1 cellular context compared by ENCODE assay signal in the genomic region with DNA sequence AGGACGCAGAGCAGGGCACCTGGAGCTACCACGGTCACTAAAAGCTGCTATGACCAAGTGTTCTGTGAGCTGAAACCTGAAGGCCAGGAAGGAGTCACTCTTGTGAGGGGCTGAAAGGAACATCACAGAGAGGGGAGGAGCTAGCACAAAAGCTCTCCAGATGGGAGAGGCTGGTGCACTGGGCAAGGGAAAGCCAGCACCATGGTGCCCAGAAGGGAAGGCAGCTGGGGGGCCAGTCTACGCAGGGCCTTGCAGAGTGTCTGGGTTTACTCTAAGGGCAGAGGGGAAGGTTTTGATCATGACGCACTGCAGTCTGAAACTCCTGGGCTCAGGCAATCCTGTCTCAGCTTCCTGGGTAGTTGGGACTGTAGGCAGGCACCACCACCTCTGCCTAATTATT.
TF ChIP-seq lines count a peak whose summit lies in the region.

No MANE protein-coding gene starts in this region.

TF ChIP-seq in SK-N-SH treated with all-trans-retinoic acid at 6 μM for 48 hours, 23 proteins besides CTCF, POLR2A, EP300 and RAD21 (continued from another document):
- TF ChIP-seq, protein P1, sequence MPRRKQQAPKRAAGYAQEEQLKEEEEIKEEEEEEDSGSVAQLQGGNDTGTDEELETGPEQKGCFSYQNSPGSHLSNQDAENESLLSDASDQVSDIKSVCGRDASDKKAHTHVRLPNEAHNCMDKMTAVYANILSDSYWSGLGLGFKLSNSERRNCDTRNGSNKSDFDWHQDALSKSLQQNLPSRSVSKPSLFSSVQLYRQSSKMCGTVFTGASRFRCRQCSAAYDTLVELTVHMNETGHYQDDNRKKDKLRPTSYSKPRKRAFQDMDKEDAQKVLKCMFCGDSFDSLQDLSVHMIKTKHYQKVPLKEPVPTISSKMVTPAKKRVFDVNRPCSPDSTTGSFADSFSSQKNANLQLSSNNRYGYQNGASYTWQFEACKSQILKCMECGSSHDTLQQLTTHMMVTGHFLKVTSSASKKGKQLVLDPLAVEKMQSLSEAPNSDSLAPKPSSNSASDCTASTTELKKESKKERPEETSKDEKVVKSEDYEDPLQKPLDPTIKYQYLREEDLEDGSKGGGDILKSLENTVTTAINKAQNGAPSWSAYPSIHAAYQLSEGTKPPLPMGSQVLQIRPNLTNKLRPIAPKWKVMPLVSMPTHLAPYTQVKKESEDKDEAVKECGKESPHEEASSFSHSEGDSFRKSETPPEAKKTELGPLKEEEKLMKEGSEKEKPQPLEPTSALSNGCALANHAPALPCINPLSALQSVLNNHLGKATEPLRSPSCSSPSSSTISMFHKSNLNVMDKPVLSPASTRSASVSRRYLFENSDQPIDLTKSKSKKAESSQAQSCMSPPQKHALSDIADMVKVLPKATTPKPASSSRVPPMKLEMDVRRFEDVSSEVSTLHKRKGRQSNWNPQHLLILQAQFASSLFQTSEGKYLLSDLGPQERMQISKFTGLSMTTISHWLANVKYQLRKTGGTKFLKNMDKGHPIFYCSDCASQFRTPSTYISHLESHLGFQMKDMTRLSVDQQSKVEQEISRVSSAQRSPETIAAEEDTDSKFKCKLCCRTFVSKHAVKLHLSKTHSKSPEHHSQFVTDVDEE (CRISPR knock-in tag; IDR thresholded peaks at IDR 0.05): no peak
- no peak for TF ChIP-seq SNAI2 (CRISPR knock-in tag; IDR thresholded peaks at IDR 0.05)
- no peak for TF ChIP-seq ISL1 (CRISPR knock-in tag; IDR thresholded peaks at IDR 0.05)
- no peak for TF ChIP-seq ARNTL (CRISPR knock-in tag; IDR thresholded peaks at IDR 0.05; ENCODE audit: borderline replicate concordance, low read depth)
- TF ChIP-seq OSR1 (CRISPR knock-in tag; IDR thresholded peaks at IDR 0.05): no peak
- TF ChIP-seq CSRNP3 (CRISPR knock-in tag; IDR thresholded peaks at IDR 0.05): no peak
- TF ChIP-seq, protein P2, sequence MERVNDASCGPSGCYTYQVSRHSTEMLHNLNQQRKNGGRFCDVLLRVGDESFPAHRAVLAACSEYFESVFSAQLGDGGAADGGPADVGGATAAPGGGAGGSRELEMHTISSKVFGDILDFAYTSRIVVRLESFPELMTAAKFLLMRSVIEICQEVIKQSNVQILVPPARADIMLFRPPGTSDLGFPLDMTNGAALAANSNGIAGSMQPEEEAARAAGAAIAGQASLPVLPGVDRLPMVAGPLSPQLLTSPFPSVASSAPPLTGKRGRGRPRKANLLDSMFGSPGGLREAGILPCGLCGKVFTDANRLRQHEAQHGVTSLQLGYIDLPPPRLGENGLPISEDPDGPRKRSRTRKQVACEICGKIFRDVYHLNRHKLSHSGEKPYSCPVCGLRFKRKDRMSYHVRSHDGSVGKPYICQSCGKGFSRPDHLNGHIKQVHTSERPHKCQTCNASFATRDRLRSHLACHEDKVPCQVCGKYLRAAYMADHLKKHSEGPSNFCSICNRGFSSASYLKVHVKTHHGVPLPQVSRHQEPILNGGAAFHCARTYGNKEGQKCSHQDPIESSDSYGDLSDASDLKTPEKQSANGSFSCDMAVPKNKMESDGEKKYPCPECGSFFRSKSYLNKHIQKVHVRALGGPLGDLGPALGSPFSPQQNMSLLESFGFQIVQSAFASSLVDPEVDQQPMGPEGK (CRISPR knock-in tag; IDR thresholded peaks at IDR 0.05; ENCODE audit: borderline replicate concordance): no peak
- TF ChIP-seq POU6F1 (CRISPR knock-in tag; IDR thresholded peaks at IDR 0.05; ENCODE audit: borderline replicate concordance, low read depth): no peak
- TF ChIP-seq BACH2 (CRISPR knock-in tag; IDR thresholded peaks at IDR 0.05; ENCODE audit: borderline replicate concordance): no peak
- no peak for TF ChIP-seq TOX (CRISPR knock-in tag; IDR thresholded peaks at IDR 0.05; ENCODE audit: borderline replicate concordance)
- TF ChIP-seq CSDC2 (CRISPR knock-in tag; IDR thresholded peaks at IDR 0.05): no peak
- no peak for TF ChIP-seq ZFP3 (CRISPR knock-in tag; IDR thresholded peaks at IDR 0.05)
- TF ChIP-seq ZFP30 (CRISPR knock-in tag; IDR thresholded peaks at IDR 0.05): no peak
- TF ChIP-seq ZNF70 (CRISPR knock-in tag; IDR thresholded peaks at IDR 0.05): no peak
